In genomic region chr4:99228706-99229105, GRCh38 we compare ENCODE assay signal across 7 cellular contexts. TPM values are rescaled to one million over a fixed set of nuclear protein-coding genes. Genes with fewer than 3 reads are reported as not detected.
"Had no signal": no experiment of that assay in that cellular context is flagged by ENCODE, and none has a peak within 500 bp of the region (broad histone marks: within the 10 kb centered on the region; RNA-seq: fewer than 3 reads in every experiment).

No MANE protein-coding gene starts in this region.

RNA-seq across cellular contexts. Expression of gene ADH6, which starts 9.7 kb away (rescaled TPM):
- total RNA-seq: GM23248, GM23338, H1, H4, H7, H9, HFFc6 had no signal
